In genomic region chr5:173814053-173814452, GRCh38 we compare ENCODE assay signal across 25 cellular contexts.
"Had no signal": no experiment of that assay in that cellular context is flagged by ENCODE, and none has a peak within 500 bp of the region (broad histone marks: within the 10 kb centered on the region; RNA-seq: fewer than 3 reads in every experiment).

No MANE protein-coding gene starts in this region.

- H3K36me3 ChIP-seq: gastrocnemius medialis, left lung, prostate gland, right atrium auricular region, tibial artery had no signal

- FAIRE-seq: endometrium, islet of Langerhans had no signal

- H3K9me3 ChIP-seq: gastrocnemius medialis, left lung, prostate gland, right atrium auricular region, testis had no signal

- H3K27me3 ChIP-seq: gastrocnemius medialis, left lung, right atrium auricular region, testis, tibial artery had no signal

- ATAC-seq: effector memory CD8-positive, alpha-beta T cell; gastrocnemius medialis; left cardiac atrium; left lung; naive thymus-derived CD8-positive, alpha-beta T cell; sciatic nerve; stimulated activated effector memory CD8-positive, alpha-beta T cell treated with anti-CD3 and anti-CD28 coated beads, Interleukin-12 subunit alpha, Interleukin-12 subunit beta, amount 100 ng/mL, for 72 hours; stimulated activated naive CD8-positive, alpha-beta T cell treated with anti-CD3 and anti-CD28 coated beads, Interleukin-15, Interleukin-2, amounts not matched to agents 100 U/mL and 50 U/mL, for 24 hours had no signal

- H3K4me2 ChIP-seq: smooth muscle cell had no signal

- DNase-seq: cortex of kidney; effector memory CD8-positive, alpha-beta T cell; gastrocnemius medialis; head of caudate nucleus; left cardiac atrium; left lung; mesendoderm; midbrain; naive thymus-derived CD8-positive, alpha-beta T cell; nephron progenitor cell; nucleus accumbens; stimulated activated CD4-positive, alpha-beta T cell treated with anti-CD3 and anti-CD28 coated beads, Interleukin-12 subunit alpha, Interleukin-12 subunit beta, amount 100 ng/mL, for 4 hours; stimulated activated CD4-positive, alpha-beta T cell treated with anti-CD3 and anti-CD28 coated beads, Interleukin-2, amount 100 ng/mL, for 24 hours; stimulated activated CD4-positive, alpha-beta T cell treated with anti-CD3 and anti-CD28 coated beads, Interleukin-4, amount 100 ng/mL, for 24 hours; stimulated activated naive CD8-positive, alpha-beta T cell treated with anti-CD3 and anti-CD28 coated beads, Interleukin-15, Interleukin-2, amounts not matched to agents 100 U/mL and 50 U/mL, for 24 hours; substantia nigra; testis; tibial artery had no signal

- H3K4me1 ChIP-seq: gastrocnemius medialis, prostate gland, right atrium auricular region, testis, tibial artery had no signal

- H3K27ac ChIP-seq: gastrocnemius medialis, left lung, prostate gland, right atrium auricular region, testis, tibial artery had no signal

- H3K4me3 ChIP-seq: gastrocnemius medialis, left lung, prostate gland, right atrium auricular region, smooth muscle cell, testis, tibial artery had no signal
